In genomic region chr15:48693474-48693873, GRCh38 we compare ENCODE assay signal across 1 cellular context.
TF ChIP-seq lines count a peak whose summit lies in the region.

No MANE protein-coding gene starts in this region.

TF ChIP-seq in K562, 482 proteins besides CTCF, POLR2A, EP300 and RAD21 (continued from another document):
- TF ChIP-seq ID3 (CRISPR knock-in tag; IDR thresholded peaks at IDR 0.05) (no peak), ID3 (tag; IDR thresholded peaks at IDR 0.05) (no peak), ATF3 (IDR thresholded peaks at IDR 0.05) (peak; percentile 56; the same call in 1 of the 2 replicates), ATF3 (CRISPR knock-in tag; conservative IDR thresholded peaks at IDR 0.05) (no peak), ZBTB40 (IDR thresholded peaks at IDR 0.05) (no peak), ZBTB40 (CRISPR knock-in tag; IDR thresholded peaks at IDR 0.05) (no peak), HIVEP1 (CRISPR knock-in tag; IDR thresholded peaks at IDR 0.05) (no peak), NFATC3 (IDR thresholded peaks at IDR 0.05) (no peak), CUX1 (CRISPR knock-in tag; IDR thresholded peaks at IDR 0.05) (no peak), RNF219 (CRISPR knock-in tag; IDR thresholded peaks at IDR 0.05) (no peak), ARNT (IDR thresholded peaks at IDR 0.05) (no peak), HCFC1 (IDR thresholded peaks at IDR 0.05; ENCODE audit: low read depth, low read length) (no peak), RBM15 (IDR thresholded peaks at IDR 0.05; ENCODE audit: insufficient read depth, low read length) (no peak), SPI1 (IDR thresholded peaks at IDR 0.05; ENCODE audit: borderline replicate concordance, low read depth, low read length) (no peak), ZNF583 (CRISPR knock-in tag; IDR thresholded peaks at IDR 0.05) (no peak), FOXA3 (CRISPR knock-in tag; conservative IDR thresholded peaks at IDR 0.05 in 1 of 2, IDR thresholded peaks at IDR 0.05 in 1 of 2) (0 out of 4 replicates have a peak, but pooled peaks of 1 of the 2 experiments have one; percentile 15), HDAC3 (IDR thresholded peaks at IDR 0.05; ENCODE audit: borderline replicate concordance, partially characterized antibody) (no peak), JUND (IDR thresholded peaks at IDR 0.05; ENCODE audit: borderline replicate concordance, low read depth, low read length) (0 out of 2 replicates have a peak, but pooled peaks have one; percentile 29), JUND (tag; IDR thresholded peaks at IDR 0.05; ENCODE audit: borderline replicate concordance, low read depth, low read length) (peak; percentile 62; the same call in 1 of the 3 replicates), ATF7 (IDR thresholded peaks at IDR 0.05) (0 out of 2 replicates have a peak, but pooled peaks have one; percentile 37), POLR2AphosphoS5 (IDR thresholded peaks at IDR 0.05; ENCODE audit: control insufficient read depth, insufficient read depth, low read depth, low read length) (no peak), ZC3H8 (IDR thresholded peaks at IDR 0.05) (no peak), RCOR1 (IDR thresholded peaks at IDR 0.05; ENCODE audit: borderline replicate concordance in 1 of 2, low read depth in 2 of 2, low read length in 2 of 2) (0 out of 4 replicates have a peak, but pooled peaks of 1 of the 2 experiments have one; percentile 41), ARID3A (IDR thresholded peaks at IDR 0.05; ENCODE audit: borderline replicate concordance, low read depth, low read length) (no peak), CCAR2 (IDR thresholded peaks at IDR 0.05; ENCODE audit: low read depth, low read length) (no peak), FOSL1 (tag; conservative IDR thresholded peaks at IDR 0.05) (peak; percentile 27; the same call in 1 of the 2 replicates)
